In genomic region chr1:204287466-204287881, GRCh38 we compare ENCODE assay signal across 8 cellular contexts.
DNase-seq lines count a peak whose midpoint lies in the region; ATAC-seq and TF ChIP-seq lines count a peak whose summit lies in the region.

No MANE protein-coding gene starts in this region.

- no peaks in the 10 kb centered on the region for H3K36me3 Mint-ChIP-seq in WTC11
- H3K36me3 Mint-ChIP-seq in immature natural killer cell, result no peaks in the 10 kb centered on the region

- H3K9me3 ChIP-seq in spleen, result no peaks in the 10 kb centered on the region

- ATAC-seq in WTC11 (peak; percentile 11; the same call in 1 of the 2 replicates), HG02884 (IDR thresholded peaks at IDR 0.05; ENCODE audit: unreplicated experiment) (no peak)

- H3K27me3 ChIP-seq in spleen (replicated peaks in 1 of 7), result peaks cover 0 to 9% (median 0%) of the 10 kb centered on the region in 7 donors

- no peak for TF ChIP-seq POLR2A in spleen (IDR thresholded peaks at IDR 0.05)

- TF ChIP-seq CTCF in WTC11 (IDR thresholded peaks at IDR 0.05) (no peak), spleen (IDR thresholded peaks at IDR 0.05 in 8 of 11, conservative IDR thresholded peaks at IDR 0.05 in 3 of 11) (no peak)

- H3K9me3 Mint-ChIP-seq in WTC11 (no peaks in the 10 kb centered on the region), immature natural killer cell (no peaks in the 10 kb centered on the region)

- peaks cover 10 to 41% (median 22%) of the 10 kb centered on the region in 6 donors for H3K4me1 ChIP-seq in spleen

- peak overlapping the region in 7 of 8 donors; percentile 9 to 86 (median 77) for H3K27ac ChIP-seq in spleen

- POLR2A ChIA-PET in WTC11 (lab: Charles Lee), result no interaction called here

- no peaks in the 10 kb centered on the region for H3K36me3 ChIP-seq in spleen

- intact Hi-C loops in spleen (cut with DNase I; ENCODE audit: low total_unique reads), result no loop called here

- H3K4me1 Mint-ChIP-seq in WTC11 (peaks cover 35% of the 10 kb centered on the region), immature natural killer cell (peaks cover 30 to 32% of the 10 kb centered on the region in 2 donors)

- H3K4me3 Mint-ChIP-seq in WTC11 (peak overlapping the region; percentile 47), immature natural killer cell (peak overlapping the region; percentile 71 to 92 (median 83))

- H3K4me3 ChIP-seq in spleen, result peak overlapping the region in 1 of 8 donors; percentile 63

- CTCF ChIA-PET in WTC11 (lab: Charles Lee), result interaction anchor here (1.0 to 2.4 kb wide), 6 partner anchors 16 to 111 kb away, joined by 3 to 7 read pairs (median 6); partner anchors contain the start of gene PLEKHA6

- H3K27ac Mint-ChIP-seq in WTC11 (no peak overlapping the region), immature natural killer cell (peak overlapping the region in 4 of 6 donors; percentile 35 to 78 (median 72))

- H3K27me3 Mint-ChIP-seq in WTC11 (ENCODE audit: low read depth), result no peaks in the 10 kb centered on the region
- H3K27me3 Mint-ChIP-seq in immature natural killer cell (ENCODE audit: low read depth in 3 of 3), result peaks cover 6 to 13% (median 10%) of the 10 kb centered on the region in 3 donors

- DNase-seq in HT-29 (ENCODE audit: low spot score), result peak; percentile 54
- no peak for DNase-seq in WTC11 (ENCODE audit: low spot score)
- no peak for DNase-seq in immature natural killer cell
- no peak for DNase-seq in spleen
- DNase-seq in activated CD8-positive, alpha-beta memory T cell treated with anti-CD3 and anti-CD28 coated beads for 24 hours, result no peak
- DNase-seq in NCI-H774 (lab: John Stamatoyannopoulos, UW), result no peak
- no peak for DNase-seq in epidermal melanocyte (ENCODE audit: insufficient read length, low spot score)

- WGBS in spleen, 5 donors, result 35 to 49% (median 43%) methylated on average over 8 of the region's 8 CpGs

TF ChIP-seq in WTC11, 78 proteins besides CTCF, POLR2A, EP300 and RAD21:
- TF ChIP-seq JAZF1 (CRISPR knock-in tag; IDR thresholded peaks at IDR 0.05) (no peak), ZNF425 (CRISPR knock-in tag; conservative IDR thresholded peaks at IDR 0.05) (no peak), USF2 (CRISPR knock-in tag; IDR thresholded peaks at IDR 0.05) (no peak), ZNF396 (CRISPR knock-in tag; IDR thresholded peaks at IDR 0.05; ENCODE audit: borderline replicate concordance) (no peak), NR2C2 (CRISPR knock-in tag; IDR thresholded peaks at IDR 0.05) (no peak), ZNF532 (CRISPR knock-in tag; IDR thresholded peaks at IDR 0.05; ENCODE audit: borderline replicate concordance) (no peak), GRHL2 (CRISPR knock-in tag; IDR thresholded peaks at IDR 0.05; ENCODE audit: insufficient replicate concordance, severe bottlenecking) (no peak), ATF6 (CRISPR knock-in tag; IDR thresholded peaks at IDR 0.05) (no peak), JUN (CRISPR knock-in tag; IDR thresholded peaks at IDR 0.05) (no peak), IRF1 (CRISPR knock-in tag; IDR thresholded peaks at IDR 0.05) (no peak)
